In the genomic region with DNA sequence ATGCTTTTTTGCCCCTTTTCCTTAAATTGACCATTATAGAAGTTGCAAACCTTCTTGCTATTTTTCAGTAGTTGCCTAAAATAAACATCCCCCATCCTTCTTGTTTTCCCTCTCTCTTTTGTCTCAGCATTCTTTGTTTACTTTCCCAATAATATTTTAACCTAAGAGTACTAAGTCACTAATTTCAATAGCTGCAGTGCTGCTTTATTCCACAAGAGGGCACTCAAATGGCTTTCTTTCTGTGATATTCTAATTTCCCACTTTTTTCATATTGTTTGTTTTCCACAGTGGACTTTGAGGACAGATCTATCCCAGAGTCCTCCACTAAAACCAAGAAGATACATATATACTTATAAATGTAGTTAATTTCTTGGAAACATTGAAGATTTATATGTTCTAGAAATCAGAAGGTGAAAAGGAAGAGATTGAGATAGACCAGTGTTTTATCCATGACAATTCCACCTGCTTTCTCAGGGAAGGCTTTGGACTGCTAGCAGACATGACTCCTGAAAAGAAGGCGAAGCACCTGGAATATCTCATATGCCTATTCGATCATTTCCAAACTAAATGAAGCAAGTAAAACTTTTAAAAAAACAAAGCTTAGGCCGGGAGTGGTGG, we compare ENCODE assay signal across 8 cellular contexts.
DNase-seq lines count a peak whose midpoint lies in the region; ATAC-seq and TF ChIP-seq lines count a peak whose summit lies in the region.

No MANE protein-coding gene starts in this region.

- H3K27ac Mint-ChIP-seq in stimulated activated naive CD8-positive, alpha-beta T cell treated with anti-CD3 and anti-CD28 coated beads, Interleukin-15, amount 100 ng/mL, for 72 hours = no peak overlapping the region

- no peaks in the 10 kb centered on the region for H3K36me3 ChIP-seq in fibroblast of lung (ENCODE audit: control insufficient read depth, insufficient read depth, low read length)
- H3K36me3 ChIP-seq in sigmoid colon = no peaks in the 10 kb centered on the region
- H3K36me3 ChIP-seq in MG63 = no peaks in the 10 kb centered on the region

- H3K4me3 ChIP-seq in fibroblast of lung (replicated peaks in 1 of 4; ENCODE audit: control extremely low read depth in 1 of 4, insufficient read depth in 1 of 4, low read depth in 3 of 4, low read length in 4 of 4) = no peak overlapping the region
- no peak overlapping the region for H3K4me3 ChIP-seq in sigmoid colon
- no peak overlapping the region for H3K4me3 ChIP-seq in MG63

- no peak overlapping the region for H3K4me2 ChIP-seq in fibroblast of lung (ENCODE audit: extremely low read depth, insufficient read depth, low read length)

- H3K4me3 Mint-ChIP-seq in stimulated activated naive CD8-positive, alpha-beta T cell treated with anti-CD3 and anti-CD28 coated beads, Interleukin-15, amount 100 ng/mL, for 72 hours = no peak overlapping the region

- H3K27ac ChIP-seq in fibroblast of lung (ENCODE audit: insufficient read depth, low read length) (no peak overlapping the region), sigmoid colon (no peak overlapping the region)

- no peak for ATAC-seq in stimulated activated naive CD8-positive, alpha-beta T cell treated with anti-CD3 and anti-CD28 coated beads, Interleukin-15, Interleukin-2, amounts not matched to agents 100 U/mL and 50 U/mL, for 24 hours
- no peak for ATAC-seq in stimulated activated naive CD8-positive, alpha-beta T cell treated with anti-CD3 and anti-CD28 coated beads, Interleukin-15, amount 100 ng/mL, for 72 hours
- no peak for ATAC-seq in HG03135 (IDR thresholded peaks at IDR 0.05; ENCODE audit: unreplicated experiment)

- H3K27me3 ChIP-seq in fibroblast of lung (ENCODE audit: control insufficient read depth, insufficient read depth, low read length) (no peaks in the 10 kb centered on the region), sigmoid colon (no peaks in the 10 kb centered on the region), MG63 (no peaks in the 10 kb centered on the region)

- no peak for TF ChIP-seq EP300 in sigmoid colon (IDR thresholded peaks at IDR 0.05)

- DNase-seq in stimulated activated naive CD8-positive, alpha-beta T cell treated with anti-CD3 and anti-CD28 coated beads, Interleukin-15, Interleukin-2, amounts not matched to agents 100 U/mL and 50 U/mL, for 24 hours = peak; percentile 5
- DNase-seq in stimulated activated naive CD8-positive, alpha-beta T cell treated with anti-CD3 and anti-CD28 coated beads, Interleukin-15, amount 100 ng/mL, for 72 hours = no peak
- DNase-seq in OCI-M1 (lab: John Stamatoyannopoulos, UW) (peak; percentile 57), fibroblast of lung (ENCODE audit: low read depth in 2 of 2) (peak; percentile 3 to 25), sigmoid colon (no peak), MG63 (no peak), UCSD-AML1 (lab: John Stamatoyannopoulos, UW; ENCODE audit: unreplicated experiment) (no peak)

- TF ChIP-seq POLR2A in sigmoid colon (IDR thresholded peaks at IDR 0.05) = no peak

- TF ChIP-seq CTCF in fibroblast of lung (conservative IDR thresholded peaks at IDR 0.05 in 1 of 2, IDR thresholded peaks at IDR 0.05 in 1 of 2; ENCODE audit: low read depth in 1 of 2, low read length in 2 of 2) (peak; percentile 66 to 81), sigmoid colon (IDR thresholded peaks at IDR 0.05) (peak; percentile 8 to 70 (median 52))

- intact Hi-C loops in sigmoid colon (cut with DNase I) = loop anchor here (5.0 kb wide), 1 partner anchor 1043 kb away; no protein-coding TSS in a partner anchor

- H3K4me1 ChIP-seq in fibroblast of lung (ENCODE audit: control insufficient read depth, extremely low read depth, insufficient read depth, low read length) (no peaks in the 10 kb centered on the region), sigmoid colon (no peaks in the 10 kb centered on the region)

- H2AFZ ChIP-seq in fibroblast of lung (ENCODE audit: low read length) = no peak overlapping the region

- H4K20me1 ChIP-seq in fibroblast of lung (ENCODE audit: control insufficient read depth, extremely low read depth, insufficient read depth, low read length) = no peaks in the 10 kb centered on the region

- peaks cover 4% of the 10 kb centered on the region for H3K27me3 Mint-ChIP-seq in stimulated activated naive CD8-positive, alpha-beta T cell treated with anti-CD3 and anti-CD28 coated beads, Interleukin-15, amount 100 ng/mL, for 72 hours

- H3K9me3 ChIP-seq in fibroblast of lung (ENCODE audit: control insufficient read depth, insufficient read depth, low read depth, low read length) (no peaks in the 10 kb centered on the region), sigmoid colon (no peaks in the 10 kb centered on the region), MG63 (no peaks in the 10 kb centered on the region)

- H3K9me3 Mint-ChIP-seq in stimulated activated naive CD8-positive, alpha-beta T cell treated with anti-CD3 and anti-CD28 coated beads, Interleukin-15, amount 100 ng/mL, for 72 hours = peaks cover 0 to 7% of the 10 kb centered on the region in 2 donors

- 85 to 87% methylated on average over 3 of the region's 3 CpGs for WGBS in sigmoid colon, 2 donors

- no peaks in the 10 kb centered on the region for H3K4me1 Mint-ChIP-seq in stimulated activated naive CD8-positive, alpha-beta T cell treated with anti-CD3 and anti-CD28 coated beads, Interleukin-15, amount 100 ng/mL, for 72 hours

- no peak overlapping the region for H3K9ac ChIP-seq in fibroblast of lung (ENCODE audit: insufficient read depth, low read length)

- no peaks in the 10 kb centered on the region for H3K79me2 ChIP-seq in fibroblast of lung (ENCODE audit: control insufficient read depth, insufficient read depth, low read length)

Comparison
In these comparisons a context has a peak if more than half of its experiments do, and no peak if none do; other contexts are left out.
1. DNase-seq: peak in stimulated activated naive CD8-positive, alpha-beta T cell treated with anti-CD3 and anti-CD28 coated beads, Interleukin-15, Interleukin-2, amounts not matched to agents 100 U/mL and 50 U/mL, for 24 hours (single experiment), OCI-M1 (single experiment) and fibroblast of lung (2 of 2); none in stimulated activated naive CD8-positive, alpha-beta T cell treated with anti-CD3 and anti-CD28 coated beads, Interleukin-15, amount 100 ng/mL, for 72 hours (0 of 2), sigmoid colon (single experiment), MG63 (single experiment) and UCSD-AML1 (single experiment).